In the genomic region with DNA sequence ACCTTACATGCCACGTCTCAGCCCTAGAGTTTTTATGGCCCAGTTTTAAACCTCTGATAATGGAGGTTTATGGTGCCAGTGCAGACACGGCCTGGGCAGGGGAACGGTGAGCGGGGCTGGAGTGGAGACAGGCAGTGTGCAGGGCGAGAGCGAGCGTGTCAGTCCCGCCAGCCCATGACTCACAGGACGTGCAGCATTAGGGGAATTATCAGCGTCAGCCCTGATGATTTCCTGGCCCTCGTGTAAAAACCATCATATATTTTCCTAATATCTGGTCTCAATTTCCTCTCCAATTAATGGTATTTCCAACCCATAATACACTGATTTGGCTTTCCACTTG, we compare ENCODE assay signal across 1 cellular context.
TF ChIP-seq lines count a peak whose summit lies in the region.

No MANE protein-coding gene starts in this region.

TF ChIP-seq in SK-N-SH treated with all-trans-retinoic acid at 6 μM for 48 hours, 23 proteins besides CTCF, POLR2A, EP300 and RAD21 (continued from another document):
- TF ChIP-seq ZFP30 (CRISPR knock-in tag; IDR thresholded peaks at IDR 0.05) (no peak), ZC3H10 (CRISPR knock-in tag; IDR thresholded peaks at IDR 0.05) (no peak), ZNF70 (CRISPR knock-in tag; IDR thresholded peaks at IDR 0.05) (no peak), OSR1 (CRISPR knock-in tag; IDR thresholded peaks at IDR 0.05) (no peak), ZFP3 (CRISPR knock-in tag; IDR thresholded peaks at IDR 0.05) (no peak), ZNF8 (CRISPR knock-in tag; IDR thresholded peaks at IDR 0.05) (no peak), PPARA (CRISPR knock-in tag; IDR thresholded peaks at IDR 0.05; ENCODE audit: borderline replicate concordance) (no peak), ARNTL (CRISPR knock-in tag; IDR thresholded peaks at IDR 0.05; ENCODE audit: borderline replicate concordance, low read depth) (no peak)
- TF ChIP-seq, protein P1, sequence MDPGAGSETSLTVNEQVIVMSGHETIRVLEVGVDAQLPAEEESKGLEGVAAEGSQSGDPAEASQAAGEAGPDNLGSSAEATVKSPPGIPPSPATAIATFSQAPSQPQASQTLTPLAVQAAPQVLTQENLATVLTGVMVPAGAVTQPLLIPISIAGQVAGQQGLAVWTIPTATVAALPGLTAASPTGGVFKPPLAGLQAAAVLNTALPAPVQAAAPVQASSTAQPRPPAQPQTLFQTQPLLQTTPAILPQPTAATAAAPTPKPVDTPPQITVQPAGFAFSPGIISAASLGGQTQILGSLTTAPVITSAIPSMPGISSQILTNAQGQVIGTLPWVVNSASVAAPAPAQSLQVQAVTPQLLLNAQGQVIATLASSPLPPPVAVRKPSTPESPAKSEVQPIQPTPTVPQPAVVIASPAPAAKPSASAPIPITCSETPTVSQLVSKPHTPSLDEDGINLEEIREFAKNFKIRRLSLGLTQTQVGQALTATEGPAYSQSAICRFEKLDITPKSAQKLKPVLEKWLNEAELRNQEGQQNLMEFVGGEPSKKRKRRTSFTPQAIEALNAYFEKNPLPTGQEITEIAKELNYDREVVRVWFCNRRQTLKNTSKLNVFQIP (CRISPR knock-in tag; IDR thresholded peaks at IDR 0.05; ENCODE audit: borderline replicate concordance, low read depth) = no peak
- TF ChIP-seq, protein P2, sequence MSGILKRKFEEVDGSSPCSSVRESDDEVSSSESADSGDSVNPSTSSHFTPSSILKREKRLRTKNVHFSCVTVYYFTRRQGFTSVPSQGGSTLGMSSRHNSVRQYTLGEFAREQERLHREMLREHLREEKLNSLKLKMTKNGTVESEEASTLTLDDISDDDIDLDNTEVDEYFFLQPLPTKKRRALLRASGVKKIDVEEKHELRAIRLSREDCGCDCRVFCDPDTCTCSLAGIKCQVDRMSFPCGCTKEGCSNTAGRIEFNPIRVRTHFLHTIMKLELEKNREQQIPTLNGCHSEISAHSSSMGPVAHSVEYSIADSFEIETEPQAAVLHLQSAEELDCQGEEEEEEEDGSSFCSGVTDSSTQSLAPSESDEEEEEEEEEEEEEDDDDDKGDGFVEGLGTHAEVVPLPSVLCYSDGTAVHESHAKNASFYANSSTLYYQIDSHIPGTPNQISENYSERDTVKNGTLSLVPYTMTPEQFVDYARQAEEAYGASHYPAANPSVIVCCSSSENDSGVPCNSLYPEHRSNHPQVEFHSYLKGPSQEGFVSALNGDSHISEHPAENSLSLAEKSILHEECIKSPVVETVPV (CRISPR knock-in tag; IDR thresholded peaks at IDR 0.05) = no peak
